In the genomic region with DNA sequence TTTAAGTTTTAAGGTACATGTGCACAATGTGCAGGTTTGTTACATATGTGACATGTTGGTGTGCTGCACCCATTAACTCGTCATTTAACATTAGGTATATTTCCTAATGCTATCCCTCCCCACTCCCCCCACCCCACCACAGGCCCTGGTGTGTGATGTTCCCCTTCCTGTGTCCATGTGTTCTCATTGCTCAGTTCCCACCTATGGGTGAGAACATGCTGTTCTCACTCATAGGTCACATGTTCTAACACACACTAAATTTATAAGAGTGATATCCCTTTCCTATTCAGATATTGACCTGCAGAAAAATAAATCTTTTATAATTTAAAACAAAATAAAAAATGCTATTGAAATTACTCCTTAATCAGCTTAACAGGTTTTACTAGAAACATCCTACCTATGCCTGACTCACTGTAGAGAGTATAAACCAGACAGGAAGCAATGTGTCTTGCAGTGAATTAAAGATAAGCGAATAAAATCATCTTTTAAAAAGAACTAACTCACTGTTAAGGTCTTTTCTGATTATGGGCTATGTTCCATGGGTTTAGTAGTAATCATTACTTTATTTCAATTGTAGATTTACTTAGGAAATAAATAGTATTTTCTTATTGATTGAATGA, we compare ENCODE assay signal across 16 cellular contexts.
A peak's percentile ranks its signal among the peaks of the same experiment; 100 is the strongest.
DNase-seq lines count a peak whose midpoint lies in the region; ATAC-seq and TF ChIP-seq lines count a peak whose summit lies in the region.
"Had no signal": no experiment of that assay in that cellular context is flagged by ENCODE, and none has a peak within 500 bp of the region (broad histone marks: within the 10 kb centered on the region; RNA-seq: fewer than 3 reads in every experiment).

No MANE protein-coding gene starts in this region.

- intact Hi-C loops in left ventricle myocardium inferior (cut with micrococcal nuclease) = no loop called here
- intact Hi-C loops in left cardiac atrium (cut with DNase I) = no loop called here

- H3K36me3 Mint-ChIP-seq in T-helper 17 cell (ENCODE audit: low read depth) = no peaks in the 10 kb centered on the region

- no peak overlapping the region for H3K4me3 ChIP-seq in left ventricle myocardium inferior
- H3K4me3 ChIP-seq: BLaER1, K562, PC-9, SJCRH30 had no signal

- H3K4me3 Mint-ChIP-seq in T-helper 17 cell = no peak overlapping the region

- DNase-seq in left ventricle myocardium inferior = no peak
- DNase-seq in left cardiac atrium = no peak
- no peak for DNase-seq in T-helper 17 cell
- peak in 1 of 2 donors; percentile 24 for DNase-seq in foreskin keratinocyte
- DNase-seq in UCSD-AML1 (lab: John Stamatoyannopoulos, UW; ENCODE audit: unreplicated experiment) = no peak
- no peak for DNase-seq in activated T-cell treated with anti-CD3 and anti-CD28 coated beads for 4 hours
- no peak for DNase-seq in OCI-M2 (lab: John Stamatoyannopoulos, UW; ENCODE audit: unreplicated experiment)
- DNase-seq: NCI-H1694 treated with DMSO at 0.1 percent for 48 hours, NCI-H226, NCI-H524, NCI-H82, PC-9, SJCRH30 had no signal

- no peaks in the 10 kb centered on the region for H3K27me3 Mint-ChIP-seq in T-helper 17 cell

- no peak for ATAC-seq in left cardiac atrium
- no peak for ATAC-seq in T-helper 17 cell
- ATAC-seq in foreskin keratinocyte = peak; percentile 58
- ATAC-seq: K562 had no signal

- no peaks in the 10 kb centered on the region for H3K27me3 ChIP-seq in left ventricle myocardium inferior (ENCODE audit: low read depth)
- H3K27me3 ChIP-seq in foreskin keratinocyte = no peaks in the 10 kb centered on the region
- H3K27me3 ChIP-seq: BLaER1, SJCRH30 had no signal

- no peaks in the 10 kb centered on the region for H3K36me3 ChIP-seq in left ventricle myocardium inferior
- H3K36me3 ChIP-seq: BLaER1, SJCRH30 had no signal

- peaks cover 17% of the 10 kb centered on the region for H3K4me1 Mint-ChIP-seq in T-helper 17 cell

- H3K4me1 ChIP-seq in left ventricle myocardium inferior (peaks cover 59% of the 10 kb centered on the region), foreskin keratinocyte (peaks cover 4% of the 10 kb centered on the region)
- H3K4me1 ChIP-seq: SJCRH30 had no signal

- H3K9me3 ChIP-seq in left ventricle myocardium inferior (replicated peaks) = no peaks in the 10 kb centered on the region
- no peaks in the 10 kb centered on the region for H3K9me3 ChIP-seq in T-helper 17 cell (ENCODE audit: control insufficient read depth, low read length, poor library complexity, severe bottlenecking)
- H3K9me3 ChIP-seq: BLaER1, SJCRH30 had no signal

- peak overlapping the region; percentile 51 for H3K27ac ChIP-seq in left ventricle myocardium inferior (replicated peaks)
- H3K27ac ChIP-seq in foreskin keratinocyte = no peak overlapping the region
- H3K27ac ChIP-seq: BLaER1, PC-9, RWPE1, SJCRH30 had no signal

- TF ChIP-seq CTCF in left ventricle myocardium inferior (IDR thresholded peaks at IDR 0.05; ENCODE audit: borderline replicate concordance) = no peak
- no peak for TF ChIP-seq CTCF in foreskin keratinocyte (conservative IDR thresholded peaks at IDR 0.05)

- H3K27ac Mint-ChIP-seq in T-helper 17 cell = peak overlapping the region; percentile 45
